Comparison of ENCODE assay signal across 8 cellular contexts in genomic region chr15:43509923-43510229, GRCh38. TPM values are rescaled to one million over a fixed set of nuclear protein-coding genes. Genes with fewer than 3 reads are reported as not detected.
DNase-seq lines count a peak whose midpoint lies in the region; ATAC-seq lines count a peak whose summit lies in the region.

No MANE protein-coding gene starts in this region.

- H3K4me1 Mint-ChIP-seq in activated T-helper 17 cell treated with anti-CD3 and anti-CD28 coated beads, Interleukin-2, amount 50 U/mL, for 72 hours, result peaks cover 33% of the 10 kb centered on the region
- peaks cover 36% of the 10 kb centered on the region for H3K4me1 Mint-ChIP-seq in stimulated activated naive CD8-positive, alpha-beta T cell treated with anti-CD3 and anti-CD28 coated beads, Interleukin-15, amount 100 ng/mL, for 72 hours

- H3K4me3 ChIP-seq in iPS DF 6.9 (ENCODE audit: low read length), result peak overlapping the region; percentile 38; the same call in 1 of the 2 replicates

- peak; percentile 29 for DNase-seq in HT1080 (ENCODE audit: low read depth)
- no peak for DNase-seq in iPS DF 6.9 (ENCODE audit: low read depth, low spot score)
- no peak for DNase-seq in stimulated activated naive CD8-positive, alpha-beta T cell treated with anti-CD3 and anti-CD28 coated beads, Interleukin-15, amount 100 ng/mL, for 72 hours
- DNase-seq in NCI-H128 (lab: John Stamatoyannopoulos, UW; ENCODE audit: unreplicated experiment), result no peak

- no CpG with 5 or more reads among the region's 2 CpGs for WGBS in iPS DF 6.9 (ENCODE audit: insufficient coverage, insufficient read length)

- H3K27me3 ChIP-seq in iPS DF 6.9 (ENCODE audit: control insufficient read depth, insufficient read depth, low read length), result peaks cover 5% of the 10 kb centered on the region; the same call in 1 of the 2 replicates

- H3K27ac Mint-ChIP-seq in activated T-helper 17 cell treated with anti-CD3 and anti-CD28 coated beads, Interleukin-2, amount 50 U/mL, for 72 hours, result peak overlapping the region; percentile 97
- H3K27ac Mint-ChIP-seq in stimulated activated naive CD8-positive, alpha-beta T cell treated with anti-CD3 and anti-CD28 coated beads, Interleukin-15, amount 100 ng/mL, for 72 hours, result peak overlapping the region; percentile 91 to 96

- H3K9me3 Mint-ChIP-seq in activated T-helper 17 cell treated with anti-CD3 and anti-CD28 coated beads, Interleukin-2, amount 50 U/mL, for 72 hours, result no peaks in the 10 kb centered on the region
- H3K9me3 Mint-ChIP-seq in stimulated activated naive CD8-positive, alpha-beta T cell treated with anti-CD3 and anti-CD28 coated beads, Interleukin-15, amount 100 ng/mL, for 72 hours, result no peaks in the 10 kb centered on the region

- H3K27me3 Mint-ChIP-seq in activated T-helper 17 cell treated with anti-CD3 and anti-CD28 coated beads, Interleukin-2, amount 50 U/mL, for 72 hours, result no peaks in the 10 kb centered on the region
- peaks cover 17% of the 10 kb centered on the region for H3K27me3 Mint-ChIP-seq in stimulated activated naive CD8-positive, alpha-beta T cell treated with anti-CD3 and anti-CD28 coated beads, Interleukin-15, amount 100 ng/mL, for 72 hours

- peaks cover 5% of the 10 kb centered on the region; the same call in 1 of the 2 replicates for H3K4me1 ChIP-seq in iPS DF 6.9 (ENCODE audit: control insufficient read depth, insufficient read depth, low read length)

- H3K36me3 Mint-ChIP-seq in activated T-helper 17 cell treated with anti-CD3 and anti-CD28 coated beads, Interleukin-2, amount 50 U/mL, for 72 hours (ENCODE audit: low read depth), result peaks cover 6% of the 10 kb centered on the region

- ATAC-seq in activated T-helper 17 cell treated with anti-CD3 and anti-CD28 coated beads, Interleukin-2, amount 50 U/mL, for 72 hours (replicated peaks), result no peak
- no peak for ATAC-seq in stimulated activated naive CD8-positive, alpha-beta T cell treated with anti-CD3 and anti-CD28 coated beads, Interleukin-15, amount 100 ng/mL, for 72 hours
- no peak for ATAC-seq in HG02981 (IDR thresholded peaks at IDR 0.05; ENCODE audit: unreplicated experiment)
- no peak for ATAC-seq in esophagus mucosa
- ATAC-seq in HG03442 (IDR thresholded peaks at IDR 0.05; ENCODE audit: unreplicated experiment), result no peak

- no peak overlapping the region for H3K27ac ChIP-seq in iPS DF 6.9 (ENCODE audit: low read length)

- no peaks in the 10 kb centered on the region for H3K9me3 ChIP-seq in iPS DF 6.9 (ENCODE audit: control insufficient read depth, insufficient read depth, low read length)

- H3K4me3 Mint-ChIP-seq in activated T-helper 17 cell treated with anti-CD3 and anti-CD28 coated beads, Interleukin-2, amount 50 U/mL, for 72 hours, result peak overlapping the region; percentile 94
- H3K4me3 Mint-ChIP-seq in stimulated activated naive CD8-positive, alpha-beta T cell treated with anti-CD3 and anti-CD28 coated beads, Interleukin-15, amount 100 ng/mL, for 72 hours, result peak overlapping the region; percentile 90 to 93

- no peaks in the 10 kb centered on the region for H3K36me3 ChIP-seq in iPS DF 6.9 (ENCODE audit: control insufficient read depth, insufficient read depth, low read length)

RNA-seq across cellular contexts. Expression of gene MAP1A, which starts 7.5 kb away (rescaled TPM):
- total RNA-seq in HT1080 (2014; rRNA removed; shearing (Covaris generic)), result 1.4 and 1.7 TPM in 2 replicates
- polyA plus RNA-seq in HT1080 (2015; cell fraction: cytosol; rRNA removed), result 0.15 and 0.27 TPM in 2 replicates
- 0.72 and 0.76 TPM in 2 replicates for polyA plus RNA-seq in HT1080 (2015; cell fraction: nucleus; rRNA removed)
- total RNA-seq in activated T-helper 17 cell treated with anti-CD3 and anti-CD28 coated beads, Interleukin-2, amount 50 U/mL, for 72 hours, result 1 to 10 TPM; 1.7 to 3.5 TPM
- 0.76 TPM for total RNA-seq in esophagus mucosa

RNA-seq across cellular contexts. Expression of gene TP53BP1, which starts 16.9 kb away (rescaled TPM):
- 23.1 and 23.4 TPM in 2 replicates for total RNA-seq in HT1080 (2014; rRNA removed; shearing (Covaris generic))
- polyA plus RNA-seq in HT1080 (2015; cell fraction: cytosol; rRNA removed), result 12.6 and 16.1 TPM in 2 replicates
- 60.4 and 66.4 TPM in 2 replicates for polyA plus RNA-seq in HT1080 (2015; cell fraction: nucleus; rRNA removed)
- total RNA-seq in activated T-helper 17 cell treated with anti-CD3 and anti-CD28 coated beads, Interleukin-2, amount 50 U/mL, for 72 hours, result 10 to 100 TPM; 29.9 to 30.9 TPM
- 16.5 TPM for total RNA-seq in esophagus mucosa
